In the genomic region with DNA sequence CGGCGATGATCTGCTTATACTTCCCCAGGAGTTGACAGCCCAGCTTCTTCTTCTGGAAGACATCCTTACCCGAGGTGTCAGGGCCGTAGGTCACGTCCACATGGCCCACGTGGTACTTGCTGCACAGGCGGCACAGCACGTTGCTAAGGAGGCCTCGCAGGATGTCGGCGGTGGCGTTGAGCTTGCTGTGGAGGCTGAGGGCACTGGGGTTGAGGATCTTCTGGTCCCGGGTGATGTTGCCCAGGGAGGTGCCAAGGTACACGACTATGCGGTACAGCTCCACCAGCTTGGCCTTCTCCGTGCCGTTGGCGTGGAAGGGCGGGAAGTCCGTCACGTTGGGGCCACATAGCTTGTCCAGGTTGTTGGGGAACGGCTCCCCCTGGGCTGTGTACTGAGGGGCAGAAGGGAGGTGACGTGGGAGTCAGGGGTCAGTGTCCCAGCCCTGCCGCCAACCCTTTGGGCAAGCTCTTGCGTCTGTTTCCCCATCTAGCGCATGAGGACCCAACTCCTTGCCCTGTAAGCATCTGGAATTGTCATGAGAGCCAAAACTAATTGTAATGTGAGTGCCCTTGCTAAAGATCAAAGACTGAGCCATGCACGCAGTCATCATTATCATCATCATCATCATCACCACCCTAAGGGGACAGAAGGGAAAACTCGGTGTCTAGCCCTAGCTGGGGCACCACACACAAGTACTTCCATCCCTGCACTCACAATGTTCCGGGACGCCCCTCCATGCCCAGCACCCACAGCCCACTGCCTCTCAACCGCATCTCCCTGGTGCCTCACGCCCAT, we compare ENCODE assay signal across 16 cellular contexts. TPM values are rescaled to one million over a fixed set of nuclear protein-coding genes. Genes with fewer than 3 reads are reported as not detected.
A peak's percentile ranks its signal among the peaks of the same experiment; 100 is the strongest.
DNase-seq lines count a peak whose midpoint lies in the region; TF ChIP-seq lines count a peak whose summit lies in the region.
"Had no signal": no experiment of that assay in that cellular context is flagged by ENCODE, and none has a peak within 500 bp of the region (broad histone marks: within the 10 kb centered on the region; RNA-seq: fewer than 3 reads in every experiment).

No MANE protein-coding gene starts in this region.

- H3K4me3 Mint-ChIP-seq in activated naive CD4-positive, alpha-beta T cell treated with anti-CD3 and anti-CD28 coated beads, Interleukin-2, amount 10 ng/mL, durations not matched to agents 7 days and 5 days: peak overlapping the region; percentile 100
- peak overlapping the region in 4 of 5 experiments; percentile 28 to 91 (median 89) for H3K4me3 Mint-ChIP-seq in brain

- peaks cover 82% of the 10 kb centered on the region for H3K4me1 Mint-ChIP-seq in activated naive CD4-positive, alpha-beta T cell treated with anti-CD3 and anti-CD28 coated beads, Interleukin-2, amount 10 ng/mL, durations not matched to agents 7 days and 5 days
- peaks cover 55% of the 10 kb centered on the region for H3K4me1 Mint-ChIP-seq in brain

- CTCF ChIA-PET in activated naive CD4-positive, alpha-beta T cell treated with anti-CD3 and anti-CD28 coated beads, Interleukin-2, amount 10 ng/mL, durations not matched to agents 7 days and 5 days (lab: Charles Lee): interaction anchor here (0.8 to 2.8 kb wide), 4 partner anchors 11 to 136 kb away, joined by 3 to 8 read pairs (median 4); no protein-coding TSS in a partner anchor

- peaks cover 53% of the 10 kb centered on the region for H3K36me3 Mint-ChIP-seq in activated naive CD4-positive, alpha-beta T cell treated with anti-CD3 and anti-CD28 coated beads, Interleukin-2, amount 10 ng/mL, durations not matched to agents 7 days and 5 days
- no peaks in the 10 kb centered on the region for H3K36me3 Mint-ChIP-seq in brain

- peak overlapping the region; percentile 96 for H3K9ac ChIP-seq in skeletal muscle satellite cell (ENCODE audit: low read depth, low read length)

- H3K27me3 Mint-ChIP-seq in activated naive CD4-positive, alpha-beta T cell treated with anti-CD3 and anti-CD28 coated beads, Interleukin-2, amount 10 ng/mL, durations not matched to agents 7 days and 5 days: no peaks in the 10 kb centered on the region
- peaks cover 9% of the 10 kb centered on the region for H3K27me3 Mint-ChIP-seq in brain

- peaks cover 42% of the 10 kb centered on the region for H3K36me3 ChIP-seq in skeletal muscle satellite cell (ENCODE audit: insufficient read depth, low read length)
- H3K36me3 ChIP-seq: lower lobe of right lung, neutrophil had no signal

- no peaks in the 10 kb centered on the region for H3K9me3 ChIP-seq in skeletal muscle satellite cell (replicated peaks; ENCODE audit: low read length)
- H3K9me3 ChIP-seq: lower lobe of right lung, neutrophil had no signal

- H3K27me3 ChIP-seq in skeletal muscle satellite cell (ENCODE audit: control insufficient read depth, insufficient read depth, low read length): no peaks in the 10 kb centered on the region

- TF ChIP-seq CTCF in brain (conservative IDR thresholded peaks at IDR 0.05): no peak

- no peak for DNase-seq in activated naive CD4-positive, alpha-beta T cell treated with anti-CD3 and anti-CD28 coated beads, Interleukin-2, amount 10 ng/mL, durations not matched to agents 7 days and 5 days
- no peak for DNase-seq in activated naive CD4-positive, alpha-beta T cell treated with anti-CD3 and anti-CD28 coated beads, Interleukin-2, amount 50 U/mL, for 16 hours
- DNase-seq in RKO (ENCODE audit: low spot score) (peak; percentile 44), EL (no peak), AG20443 (ENCODE audit: low spot score) (no peak), NCI-H446 treated with DMSO at 0.1 percent for 48 hours (lab: John Stamatoyannopoulos, UW) (no peak)
- DNase-seq: activated CD8-positive, alpha-beta memory T cell treated with anti-CD3 and anti-CD28 coated beads, Interleukin-2, amount 50 U/mL, for 4 hours; AML-193; DMS79 treated with DMSO at 0.1 percent for 48 hours; effector CD8-positive, alpha-beta T cell; lower lobe of right lung; SIG-M5 had no signal

- peak overlapping the region; percentile 96 for H3K27ac Mint-ChIP-seq in activated naive CD4-positive, alpha-beta T cell treated with anti-CD3 and anti-CD28 coated beads, Interleukin-2, amount 10 ng/mL, durations not matched to agents 7 days and 5 days
- peak overlapping the region in 3 of 5 experiments; percentile 19 to 52 (median 26) for H3K27ac Mint-ChIP-seq in brain

- no peaks in the 10 kb centered on the region for H3K9me3 Mint-ChIP-seq in activated naive CD4-positive, alpha-beta T cell treated with anti-CD3 and anti-CD28 coated beads, Interleukin-2, amount 10 ng/mL, durations not matched to agents 7 days and 5 days
- no peaks in the 10 kb centered on the region for H3K9me3 Mint-ChIP-seq in brain

- H3K4me1 ChIP-seq in skeletal muscle satellite cell (ENCODE audit: control insufficient read depth, insufficient read depth, low read length): peaks cover 78% of the 10 kb centered on the region

- peak overlapping the region; percentile 86 for H3K4me3 ChIP-seq in skeletal muscle satellite cell (ENCODE audit: low read length)
- H3K4me3 ChIP-seq: lower lobe of right lung had no signal

- H3K4me2 ChIP-seq in skeletal muscle satellite cell (ENCODE audit: low read length): peak overlapping the region; percentile 90

RNA-seq across cellular contexts. Expression of a gene that starts 2.7 kb away (rescaled TPM):
- polyA plus RNA-seq in brain (ENCODE audit: insufficient read depth, low read depth, low replicate concordance): 0.22 TPM
- 13.2 and 25.1 TPM in 2 replicates for total RNA-seq in skeletal muscle satellite cell (2012; rRNA removed)

RNA-seq across cellular contexts. Expression of a gene that starts 22.8 kb away (rescaled TPM):
- not detected for polyA plus RNA-seq in brain (ENCODE audit: insufficient read depth, low read depth, low replicate concordance)
- not detected in 2 replicates for total RNA-seq in skeletal muscle satellite cell (2012; rRNA removed)
- total RNA-seq: HT1080 had no signal

RNA-seq across cellular contexts. Expression of a gene that starts 45.4 kb away (rescaled TPM):
- 6.8 TPM for polyA plus RNA-seq in brain (ENCODE audit: insufficient read depth, low read depth, low replicate concordance)
- total RNA-seq in skeletal muscle satellite cell (2012; rRNA removed): 2.0 and 5.7 TPM in 2 replicates
